In the genomic region with DNA sequence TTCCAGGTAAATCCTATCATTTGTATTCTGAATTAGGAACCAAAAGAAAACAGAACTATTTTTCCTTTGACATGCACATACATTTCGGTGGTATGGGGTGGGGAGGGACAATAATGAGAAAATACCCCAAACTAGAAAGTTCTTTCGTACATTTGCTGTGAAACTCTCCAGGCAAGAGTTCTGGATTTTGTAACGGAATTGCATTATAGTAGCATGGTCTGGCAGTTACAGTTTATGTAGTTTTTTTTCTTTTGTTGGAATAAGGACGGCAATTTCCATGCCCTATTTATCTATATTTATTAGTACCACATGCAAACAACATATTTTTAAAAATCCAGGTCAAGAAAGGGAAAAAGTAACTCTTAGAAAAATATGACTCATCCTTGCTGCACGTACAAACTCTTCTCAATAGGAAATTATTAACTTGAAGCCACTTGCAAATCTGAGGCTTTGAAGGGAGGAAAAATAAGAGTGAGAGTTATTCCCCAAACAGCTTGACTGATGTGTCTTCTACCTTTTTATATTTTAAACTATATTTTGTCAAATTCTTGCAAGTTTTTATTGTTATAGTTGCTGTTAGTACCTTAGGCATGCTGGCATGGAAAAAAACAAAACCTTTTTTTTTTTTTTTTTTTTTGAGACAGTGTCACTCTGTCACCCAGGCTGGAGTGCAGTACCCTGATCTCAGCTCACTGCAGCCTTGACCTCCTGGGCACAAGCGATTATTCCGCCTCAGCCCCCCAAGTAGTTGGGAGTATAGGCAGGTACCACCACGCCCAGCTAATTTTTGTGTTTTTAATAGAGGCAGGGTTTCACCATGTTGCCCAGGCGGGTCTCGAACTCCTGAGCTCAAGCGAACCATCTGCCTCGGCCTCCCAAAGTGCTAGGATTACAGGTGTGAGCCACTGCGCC, we compare ENCODE assay signal across 11 cellular contexts.
DNase-seq lines count a peak whose midpoint lies in the region; ATAC-seq, FAIRE-seq and TF ChIP-seq lines count a peak whose summit lies in the region.
"Had no signal": no experiment of that assay in that cellular context is flagged by ENCODE, and none has a peak within 500 bp of the region (broad histone marks: within the 10 kb centered on the region; RNA-seq: fewer than 3 reads in every experiment).

No MANE protein-coding gene starts in this region.

- H3K9me1 ChIP-seq in K562 (ENCODE audit: control insufficient read depth, insufficient read depth, low read length): no peaks in the 10 kb centered on the region

- no peaks in the 10 kb centered on the region for H3K27me3 Mint-ChIP-seq in activated naive CD4-positive, alpha-beta T cell treated with anti-CD3 and anti-CD28 coated beads, Interleukin-2, amount 10 ng/mL, durations not matched to agents 7 days and 5 days
- no peaks in the 10 kb centered on the region for H3K27me3 Mint-ChIP-seq in activated CD4-positive, alpha-beta T cell treated with anti-CD3 and anti-CD28 coated beads for 36 hours

- FAIRE-seq in GM19239 (lab: Jason Lieb, UNC) (peak; percentile 51), K562 (lab: Jason Lieb, UNC) (no peak)

- DNase-seq in GM19239 (ENCODE audit: insufficient read length, low spot score) (peak; percentile 20), K562 (ENCODE audit: extremely low read depth in 1 of 4, low spot score in 3 of 4) (no peak), left colon (no peak), thyroid gland (no peak), GM20000 (ENCODE audit: low spot score) (no peak)
- DNase-seq in activated naive CD4-positive, alpha-beta T cell treated with anti-CD3 and anti-CD28 coated beads, Interleukin-2, amount 10 ng/mL, durations not matched to agents 7 days and 5 days: no peak
- no peak for DNase-seq in activated CD4-positive, alpha-beta T cell treated with anti-CD3 and anti-CD28 coated beads for 36 hours
- DNase-seq: activated effector memory CD4-positive, alpha-beta T cell treated with Interleukin-2 at 50 U/mL for 16 hours; DND-41; NCI-H146; NK-92 treated with Interleukin-12 subunit alpha and Interleukin-12 subunit beta, amount 100 ng/mL, for 24 hours had no signal

- H3K9me3 Mint-ChIP-seq in activated naive CD4-positive, alpha-beta T cell treated with anti-CD3 and anti-CD28 coated beads, Interleukin-2, amount 10 ng/mL, durations not matched to agents 7 days and 5 days: no peaks in the 10 kb centered on the region
- H3K9me3 Mint-ChIP-seq in activated CD4-positive, alpha-beta T cell treated with anti-CD3 and anti-CD28 coated beads for 36 hours (ENCODE audit: low read depth): no peaks in the 10 kb centered on the region

- intact Hi-C loops in K562 (cut with micrococcal nuclease): no loop called here
- intact Hi-C loops in left colon (cut with DNase I, micrococcal nuclease): no loop called here
- intact Hi-C loops in thyroid gland (cut with DNase I): no loop called here
- intact Hi-C loops in activated CD4-positive, alpha-beta T cell treated with anti-CD3 and anti-CD28 coated beads for 36 hours (cut with DNase I, micrococcal nuclease): no loop called here

- TF ChIP-seq CTCF in K562 (IDR thresholded peaks at IDR 0.05 in 2 of 3, conservative IDR thresholded peaks at IDR 0.05 in 1 of 3; ENCODE audit: insufficient read depth in 2 of 3, low read depth in 1 of 3, low read length in 3 of 3): no peak
- TF ChIP-seq CTCF in thyroid gland (IDR thresholded peaks at IDR 0.05): no peak
- TF ChIP-seq CTCF in GM20000 (IDR thresholded peaks at IDR 0.05; ENCODE audit: extremely low read depth, missing control alignments): no peak

- H3K27ac ChIP-seq in K562 (ENCODE audit: extremely low read depth, low read depth, low read length): no peak overlapping the region
- H3K27ac ChIP-seq in thyroid gland: peak overlapping the region in 2 of 3 donors; percentile 26 to 63

- H3K4me2 ChIP-seq in K562 (ENCODE audit: insufficient read depth, low read length): no peak overlapping the region

- no peak overlapping the region for H3K9ac ChIP-seq in K562 (ENCODE audit: insufficient read depth in 1 of 2, low read depth in 2 of 2, low read length in 2 of 2)

- peaks cover 5% of the 10 kb centered on the region for H3K4me1 Mint-ChIP-seq in activated naive CD4-positive, alpha-beta T cell treated with anti-CD3 and anti-CD28 coated beads, Interleukin-2, amount 10 ng/mL, durations not matched to agents 7 days and 5 days
- peaks cover 7% of the 10 kb centered on the region for H3K4me1 Mint-ChIP-seq in activated CD4-positive, alpha-beta T cell treated with anti-CD3 and anti-CD28 coated beads for 36 hours

- no peak for TF ChIP-seq EP300 in K562 (IDR thresholded peaks at IDR 0.05; ENCODE audit: low read length)

- no TSS peak for BruUV-seq in K562 (replicated peaks; lab: Mats Ljungman, UMichigan)

- TF ChIP-seq RAD21 in K562 (CRISPR knock-in tag; conservative IDR thresholded peaks at IDR 0.05 in 1 of 2, IDR thresholded peaks at IDR 0.05 in 1 of 2): no peak

- WGBS in K562 (ENCODE audit: insufficient coverage, low coverage, missing lambda C conversion rate): 76% methylated on average over 13 of the region's 13 CpGs
- 89 to 90% methylated on average over 13 of the region's 13 CpGs for WGBS in thyroid gland, 2 donors

- no peaks in the 10 kb centered on the region for H3K79me2 ChIP-seq in K562 (ENCODE audit: control insufficient read depth, insufficient read depth, low read length)

- peaks cover 2% of the 10 kb centered on the region for H3K36me3 Mint-ChIP-seq in activated naive CD4-positive, alpha-beta T cell treated with anti-CD3 and anti-CD28 coated beads, Interleukin-2, amount 10 ng/mL, durations not matched to agents 7 days and 5 days
- H3K36me3 Mint-ChIP-seq in activated CD4-positive, alpha-beta T cell treated with anti-CD3 and anti-CD28 coated beads for 36 hours (ENCODE audit: low read depth): peaks cover 5% of the 10 kb centered on the region

- H3K4me3 ChIP-seq in K562 (no peak overlapping the region), thyroid gland (replicated peaks in 1 of 3) (no peak overlapping the region)

- no peak overlapping the region for H2AFZ ChIP-seq in K562 (ENCODE audit: low read depth, low read length)

- no peaks in the 10 kb centered on the region for H3K9me3 ChIP-seq in K562 (replicated peaks; ENCODE audit: control insufficient read depth, insufficient read depth, low read depth, low read length)
- H3K9me3 ChIP-seq in thyroid gland: no peaks in the 10 kb centered on the region

- no peak overlapping the region for H3K4me3 Mint-ChIP-seq in activated naive CD4-positive, alpha-beta T cell treated with anti-CD3 and anti-CD28 coated beads, Interleukin-2, amount 10 ng/mL, durations not matched to agents 7 days and 5 days
- no peak overlapping the region for H3K4me3 Mint-ChIP-seq in activated CD4-positive, alpha-beta T cell treated with anti-CD3 and anti-CD28 coated beads for 36 hours

- no peak for TF ChIP-seq POLR2A in K562 (conservative IDR thresholded peaks at IDR 0.05)
- no peak for TF ChIP-seq POLR2A in thyroid gland (IDR thresholded peaks at IDR 0.05)

- in situ Hi-C loops in K562 (cut with MboI): no loop called here

- H3K4me1 ChIP-seq in K562 (replicated peaks in 1 of 2; ENCODE audit: control insufficient read depth in 2 of 2, insufficient read depth in 2 of 2, low read length in 2 of 2) (no peaks in the 10 kb centered on the region), thyroid gland (peaks cover 7 to 37% of the 10 kb centered on the region in 2 donors)

- H3K36me3 ChIP-seq in K562 (ENCODE audit: control insufficient read depth, insufficient read depth, low read length) (no peaks in the 10 kb centered on the region), thyroid gland (no peaks in the 10 kb centered on the region)

- no peak overlapping the region for H3K27ac Mint-ChIP-seq in activated naive CD4-positive, alpha-beta T cell treated with anti-CD3 and anti-CD28 coated beads, Interleukin-2, amount 10 ng/mL, durations not matched to agents 7 days and 5 days
- no peak overlapping the region for H3K27ac Mint-ChIP-seq in activated CD4-positive, alpha-beta T cell treated with anti-CD3 and anti-CD28 coated beads for 36 hours

- POLR2A ChIA-PET in K562 (lab: Yijun Ruan, JAX): interaction anchor here (0.6 kb wide), 1 partner anchor 9 kb away, joined by 4 read pairs; no protein-coding TSS in a partner anchor
- POLR2A ChIA-PET in activated CD4-positive, alpha-beta T cell treated with anti-CD3 and anti-CD28 coated beads for 36 hours (lab: Charles Lee): no interaction called here

- CTCF ChIA-PET in K562 (lab: Yijun Ruan, JAX; ENCODE audit: low intra/inter-chr PET ratio): no interaction called here
- CTCF ChIA-PET in activated naive CD4-positive, alpha-beta T cell treated with anti-CD3 and anti-CD28 coated beads, Interleukin-2, amount 10 ng/mL, durations not matched to agents 7 days and 5 days (lab: Charles Lee): no interaction called here
- CTCF ChIA-PET in activated CD4-positive, alpha-beta T cell treated with anti-CD3 and anti-CD28 coated beads for 36 hours (lab: Charles Lee): interaction anchor here (0.7 to 1.1 kb wide), 2 partner anchors 23 to 28 kb away, joined by 3 read pairs; no protein-coding TSS in a partner anchor

- ATAC-seq in K562 (no peak), left colon (peak; percentile 29)
- no peak for ATAC-seq in activated CD4-positive, alpha-beta T cell treated with anti-CD3 and anti-CD28 coated beads for 36 hours

- H4K20me1 ChIP-seq in K562 (replicated peaks; ENCODE audit: control insufficient read depth, insufficient read depth, low read length): no peaks in the 10 kb centered on the region

- no peaks in the 10 kb centered on the region for H3K27me3 ChIP-seq in K562 (ENCODE audit: control insufficient read depth in 2 of 2, insufficient read depth in 2 of 2, low read length in 2 of 2)
- no peaks in the 10 kb centered on the region for H3K27me3 ChIP-seq in thyroid gland

TF ChIP-seq in K562, 482 proteins besides CTCF, POLR2A, EP300 and RAD21:
- TF ChIP-seq, protein P1, sequence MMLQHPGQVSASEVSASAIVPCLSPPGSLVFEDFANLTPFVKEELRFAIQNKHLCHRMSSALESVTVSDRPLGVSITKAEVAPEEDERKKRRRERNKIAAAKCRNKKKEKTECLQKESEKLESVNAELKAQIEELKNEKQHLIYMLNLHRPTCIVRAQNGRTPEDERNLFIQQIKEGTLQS (IDR thresholded peaks at IDR 0.05): 0 out of 2 replicates have a peak, but pooled peaks have one; percentile 10
- TF ChIP-seq, protein P1 (CRISPR knock-in tag; conservative IDR thresholded peaks at IDR 0.05): no peak
- TF ChIP-seq TAF9B (IDR thresholded peaks at IDR 0.05; ENCODE audit: partially characterized antibody): no peak
